In the genomic region with DNA sequence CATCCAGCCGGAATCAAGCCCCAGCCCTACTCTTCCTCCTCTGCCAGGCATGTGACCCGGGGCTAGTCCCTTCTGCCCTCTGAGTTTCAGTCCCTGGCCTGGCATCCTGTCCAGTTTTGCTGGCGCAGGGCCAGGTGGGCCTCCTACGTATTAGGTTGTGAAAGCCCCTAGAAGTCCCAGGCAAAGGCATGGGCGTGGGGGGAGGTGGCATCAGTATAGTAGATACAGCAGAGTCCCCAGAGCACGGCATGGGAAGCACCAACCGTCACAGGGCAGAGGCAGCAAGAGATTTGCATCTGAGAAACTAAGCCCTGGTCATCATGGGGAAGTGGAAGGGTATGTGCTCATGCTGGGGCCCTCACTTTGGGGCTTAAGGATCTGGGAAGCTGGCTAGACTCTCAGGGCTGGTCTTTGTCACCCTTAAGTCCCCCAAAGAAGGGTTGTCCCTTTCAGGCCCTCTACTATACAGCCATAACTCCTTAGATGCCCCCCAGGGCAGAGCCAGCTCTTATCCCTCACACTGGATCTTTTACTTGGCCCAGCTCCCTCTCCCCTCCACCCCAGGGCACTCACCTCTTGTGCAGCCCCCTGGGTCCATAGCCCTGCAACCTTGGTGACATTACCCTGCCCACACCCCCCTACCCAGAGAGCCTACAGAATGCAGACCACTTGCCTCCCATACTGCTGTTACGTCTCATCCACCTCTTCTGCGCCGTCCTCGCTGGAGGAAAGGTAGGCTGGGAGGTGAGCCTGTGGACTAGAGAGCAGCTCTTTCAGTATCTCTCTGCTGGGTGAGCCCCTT, we compare ENCODE assay signal across 10 cellular contexts. TPM values are rescaled to one million over a fixed set of nuclear protein-coding genes. Genes with fewer than 3 reads are reported as not detected.
A peak's percentile ranks its signal among the peaks of the same experiment; 100 is the strongest.
DNase-seq lines count a peak whose midpoint lies in the region; ATAC-seq, FAIRE-seq and TF ChIP-seq lines count a peak whose summit lies in the region.
"Had no signal": no experiment of that assay in that cellular context is flagged by ENCODE, and none has a peak within 500 bp of the region (broad histone marks: within the 10 kb centered on the region; RNA-seq: fewer than 3 reads in every experiment).

No MANE protein-coding gene starts in this region.

- FAIRE-seq in GM12891 (lab: Jason Lieb, UNC): peak; percentile 84
- FAIRE-seq: RCC 7860 had no signal

- H3K4me3 Mint-ChIP-seq in T-helper 17 cell: peak overlapping the region; percentile 79
- H3K4me3 Mint-ChIP-seq in natural killer cell treated with Interleukin-12 subunit alpha and Interleukin-12 subunit beta and Interleukin-15 and Interleukin-18, amount 100 ng/mL, for 72 hours: peak overlapping the region; percentile 83

- H3K27ac Mint-ChIP-seq in T-helper 17 cell: peak overlapping the region; percentile 93
- H3K27ac Mint-ChIP-seq in natural killer cell treated with Interleukin-12 subunit alpha and Interleukin-12 subunit beta and Interleukin-15 and Interleukin-18, amount 100 ng/mL, for 72 hours: peak overlapping the region; percentile 97

- H3K9me3 Mint-ChIP-seq in natural killer cell treated with Interleukin-12 subunit alpha and Interleukin-12 subunit beta and Interleukin-15 and Interleukin-18, amount 100 ng/mL, for 72 hours: no peaks in the 10 kb centered on the region

- H3K27me3 Mint-ChIP-seq in T-helper 17 cell: no peaks in the 10 kb centered on the region
- H3K27me3 Mint-ChIP-seq in natural killer cell treated with Interleukin-12 subunit alpha and Interleukin-12 subunit beta and Interleukin-15 and Interleukin-18, amount 100 ng/mL, for 72 hours: no peaks in the 10 kb centered on the region

- H3K36me3 Mint-ChIP-seq in T-helper 17 cell (ENCODE audit: low read depth): peaks cover 6% of the 10 kb centered on the region
- H3K36me3 Mint-ChIP-seq in natural killer cell treated with Interleukin-12 subunit alpha and Interleukin-12 subunit beta and Interleukin-15 and Interleukin-18, amount 100 ng/mL, for 72 hours: no peaks in the 10 kb centered on the region

- H3K4me1 Mint-ChIP-seq in T-helper 17 cell: peaks cover 64% of the 10 kb centered on the region
- H3K4me1 Mint-ChIP-seq in natural killer cell treated with Interleukin-12 subunit alpha and Interleukin-12 subunit beta and Interleukin-15 and Interleukin-18, amount 100 ng/mL, for 72 hours (ENCODE audit: low read depth in 2 of 2): peaks cover 45% of the 10 kb centered on the region in 2 donors

- no peaks in the 10 kb centered on the region for H3K9me3 ChIP-seq in T-helper 17 cell (ENCODE audit: control insufficient read depth, low read length, poor library complexity, severe bottlenecking)

- no peak for DNase-seq in GM12891 (ENCODE audit: insufficient read length, low spot score)
- no peak for DNase-seq in T-helper 17 cell
- DNase-seq in natural killer cell treated with Interleukin-12 subunit alpha and Interleukin-12 subunit beta and Interleukin-15 and Interleukin-18, amount 100 ng/mL, for 72 hours (ENCODE audit: low spot score): no peak
- DNase-seq in Kasumi-1 (lab: John Stamatoyannopoulos, UW): no peak
- DNase-seq in GM03348 (ENCODE audit: low spot score): no peak
- DNase-seq in NCI-H1694 treated with DMSO at 0.1 percent for 48 hours (lab: John Stamatoyannopoulos, UW): no peak
- DNase-seq: H7, KG1 had no signal

- no peak for TF ChIP-seq POLR2A in GM12891 (IDR thresholded peaks at IDR 0.05; ENCODE audit: low read depth, low read length)

- ATAC-seq in GM21390 (IDR thresholded peaks at IDR 0.05; ENCODE audit: unreplicated experiment) (peak; percentile 30), T-helper 17 cell (no peak)
- no peak for ATAC-seq in natural killer cell treated with Interleukin-12 subunit alpha and Interleukin-12 subunit beta and Interleukin-15 and Interleukin-18, amount 100 ng/mL, for 72 hours

TF ChIP-seq in GM12891, 5 proteins besides CTCF, POLR2A, EP300 and RAD21:
- TF ChIP-seq POLR2AphosphoS5 (IDR thresholded peaks at IDR 0.05; ENCODE audit: low read depth, low read length) (no peak), TAF1 (IDR thresholded peaks at IDR 0.05; ENCODE audit: low read depth, low read length) (no peak), SPI1 (IDR thresholded peaks at IDR 0.05; ENCODE audit: low read depth, low read length) (peak; percentile 72)

RNA-seq across cellular contexts. Expression of a gene that starts 11.3 kb away (rescaled TPM):
- 53.4 TPM for polyA plus RNA-seq in GM12891 (2012; ENCODE audit: low read depth, missing spikeins)
- 100 to 1,000 TPM; 285 to 303 TPM for total RNA-seq in T-helper 17 cell
- total RNA-seq in natural killer cell treated with Interleukin-12 subunit alpha and Interleukin-12 subunit beta and Interleukin-15 and Interleukin-18, amount 100 ng/mL, for 72 hours: 100 to 1,000 TPM; 121 to 255 TPM

RNA-seq across cellular contexts. Expression of a gene that starts 14.2 kb away (rescaled TPM):
- polyA plus RNA-seq in GM12891 (2012; ENCODE audit: low read depth, missing spikeins): 55.8 TPM
- total RNA-seq in T-helper 17 cell: 10 to 100 TPM; 67.6 to 75.8 TPM
- 10 to 100 TPM; 58.0 to 89.8 TPM for total RNA-seq in natural killer cell treated with Interleukin-12 subunit alpha and Interleukin-12 subunit beta and Interleukin-15 and Interleukin-18, amount 100 ng/mL, for 72 hours
